14 cellular contexts compared by ENCODE assay signal in the genomic region with DNA sequence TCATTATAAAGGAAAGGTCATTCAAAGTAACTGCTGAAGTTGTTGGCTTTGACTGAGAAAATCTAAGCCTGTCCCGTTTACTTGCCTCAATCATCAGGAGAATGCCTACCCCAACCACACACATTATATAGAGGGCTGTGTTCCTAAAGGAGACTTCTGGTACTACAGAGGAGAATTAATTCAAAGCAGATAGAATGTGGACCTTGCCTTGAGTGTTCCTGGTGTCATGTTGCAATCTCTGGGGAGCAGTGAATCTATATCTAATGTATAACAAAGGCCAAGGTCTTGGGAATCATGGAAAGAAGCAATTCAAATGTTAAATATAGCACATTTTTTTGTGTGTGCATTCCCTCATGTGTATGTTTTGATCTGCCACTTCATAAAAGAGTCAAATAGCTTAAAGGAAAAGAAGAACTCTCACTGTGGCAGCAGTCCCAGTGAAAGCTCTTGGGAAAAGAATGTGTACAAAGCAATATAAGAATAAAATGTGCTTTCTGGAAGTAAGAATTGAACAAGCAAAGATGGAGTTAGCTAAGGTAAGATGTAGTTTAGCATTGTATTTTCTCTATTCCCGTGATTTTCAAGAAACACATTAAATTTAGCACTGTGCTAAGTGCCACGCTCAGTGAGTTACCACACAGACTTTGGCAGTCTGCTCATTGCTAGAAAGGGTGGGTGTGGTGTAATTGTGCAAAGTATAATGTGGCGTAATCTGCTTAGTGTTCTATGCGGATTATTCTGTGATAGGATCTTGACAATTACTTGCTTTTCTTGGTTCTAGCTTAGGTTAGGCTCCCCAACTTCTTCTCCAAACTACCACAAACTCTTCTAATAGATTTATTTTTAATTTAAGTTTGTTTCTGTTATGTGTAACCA. TPM values are rescaled to one million over a fixed set of nuclear protein-coding genes. Genes with fewer than 3 reads are reported as not detected.
DNase-seq lines count a peak whose midpoint lies in the region; ATAC-seq and TF ChIP-seq lines count a peak whose summit lies in the region.
"Had no signal": no experiment of that assay in that cellular context is flagged by ENCODE, and none has a peak within 500 bp of the region (broad histone marks: within the 10 kb centered on the region; RNA-seq: fewer than 3 reads in every experiment).

No MANE protein-coding gene starts in this region.

- no peak overlapping the region for H3K4me3 Mint-ChIP-seq in activated CD4-positive, alpha-beta T cell treated with anti-CD3 and anti-CD28 coated beads for 36 hours

- CTCF ChIA-PET in activated CD4-positive, alpha-beta T cell treated with anti-CD3 and anti-CD28 coated beads for 36 hours (lab: Charles Lee) = interaction anchor here (0.7 kb wide), 1 partner anchor 200 kb away, joined by 3 read pairs; no protein-coding TSS in a partner anchor

- ATAC-seq in GM19328 (IDR thresholded peaks at IDR 0.05; ENCODE audit: unreplicated experiment) (no peak), GM18502 (IDR thresholded peaks at IDR 0.05; ENCODE audit: poor library complexity, unreplicated experiment) (no peak)
- ATAC-seq in activated CD4-positive, alpha-beta T cell treated with anti-CD3 and anti-CD28 coated beads for 36 hours = no peak

- no peaks in the 10 kb centered on the region for H3K27me3 Mint-ChIP-seq in activated CD4-positive, alpha-beta T cell treated with anti-CD3 and anti-CD28 coated beads for 36 hours

- H3K27me3 ChIP-seq in H7 (ENCODE audit: control insufficient read depth, insufficient read depth, low read length) (no peaks in the 10 kb centered on the region), left ventricle myocardium inferior (ENCODE audit: low read depth) (no peaks in the 10 kb centered on the region)
- H3K27me3 ChIP-seq: SJSA1 had no signal

- peaks cover 9% of the 10 kb centered on the region for H3K4me1 ChIP-seq in left ventricle myocardium inferior
- H3K4me1 ChIP-seq: SJSA1 had no signal

- H3K9me3 ChIP-seq in left ventricle myocardium inferior (replicated peaks) = no peaks in the 10 kb centered on the region
- H3K9me3 ChIP-seq: SJSA1 had no signal

- peak overlapping the region; percentile 25 for H3K27ac ChIP-seq in left ventricle myocardium inferior (replicated peaks)
- H3K27ac ChIP-seq: HL-60, SJSA1 had no signal

- H3K27ac Mint-ChIP-seq in activated CD4-positive, alpha-beta T cell treated with anti-CD3 and anti-CD28 coated beads for 36 hours = no peak overlapping the region

- no peak overlapping the region for H3K4me3 ChIP-seq in H7 (ENCODE audit: insufficient read depth, low read depth, low read length)
- no peak overlapping the region for H3K4me3 ChIP-seq in left ventricle myocardium inferior
- no peak overlapping the region for H3K4me3 ChIP-seq in retinal pigment epithelial cell (ENCODE audit: low read length)
- H3K4me3 ChIP-seq: SJSA1 had no signal

- H3K36me3 ChIP-seq in H7 (replicated peaks; ENCODE audit: control insufficient read depth, insufficient read depth, low read length) = no peaks in the 10 kb centered on the region
- H3K36me3 ChIP-seq in left ventricle myocardium inferior = no peaks in the 10 kb centered on the region
- H3K36me3 ChIP-seq: SJSA1 had no signal

- H3K9me3 Mint-ChIP-seq in activated CD4-positive, alpha-beta T cell treated with anti-CD3 and anti-CD28 coated beads for 36 hours (ENCODE audit: low read depth) = no peaks in the 10 kb centered on the region

- DNase-seq in H7 = peak; percentile 26
- DNase-seq in SK-MEL-5 (ENCODE audit: low read depth, low spot score) = peak; percentile 8
- no peak for DNase-seq in left ventricle myocardium inferior
- DNase-seq in retinal pigment epithelial cell (ENCODE audit: low read depth) = peak; percentile 12
- DNase-seq in glomerular visceral epithelial cell (ENCODE audit: extremely low spot score) = no peak
- no peak for DNase-seq in activated CD4-positive, alpha-beta T cell treated with anti-CD3 and anti-CD28 coated beads for 36 hours
- DNase-seq: amniotic stem cell, GOT3, NCI-H1694 had no signal

- H3K4me1 Mint-ChIP-seq in activated CD4-positive, alpha-beta T cell treated with anti-CD3 and anti-CD28 coated beads for 36 hours = no peaks in the 10 kb centered on the region

- in situ Hi-C loops in SK-MEL-5 (cut with HindIII; ENCODE audit: low pct_unique_long_range_greater_than_20kb, low sequenced_read_pairs) = no loop called here

- H3K36me3 Mint-ChIP-seq in activated CD4-positive, alpha-beta T cell treated with anti-CD3 and anti-CD28 coated beads for 36 hours (ENCODE audit: low read depth) = no peaks in the 10 kb centered on the region

- intact Hi-C loops in left ventricle myocardium inferior (cut with micrococcal nuclease) = loop anchor here (10.0 kb wide), 1 partner anchor 199 kb away; no protein-coding TSS in a partner anchor
- intact Hi-C loops in activated CD4-positive, alpha-beta T cell treated with anti-CD3 and anti-CD28 coated beads for 36 hours (cut with DNase I, micrococcal nuclease) = no loop called here

- POLR2A ChIA-PET in activated CD4-positive, alpha-beta T cell treated with anti-CD3 and anti-CD28 coated beads for 36 hours (lab: Charles Lee) = no interaction called here

- TF ChIP-seq CTCF in left ventricle myocardium inferior (IDR thresholded peaks at IDR 0.05; ENCODE audit: borderline replicate concordance) (no peak), retinal pigment epithelial cell (conservative IDR thresholded peaks at IDR 0.05; ENCODE audit: low read depth, low read length) (no peak)

RNA-seq across cellular contexts. Expression of a gene that starts 13.7 kb away (rescaled TPM):
- total RNA-seq in H7 (2014; rRNA removed; shearing (Covaris generic)) = not detected in 2 replicates
- not detected in 2 replicates for total RNA-seq in SK-MEL-5 (2014; rRNA removed; shearing (Covaris generic))
- not detected in 2 replicates for polyA plus RNA-seq in SK-MEL-5 (2015; cell fraction: cytosol; rRNA removed)
- polyA plus RNA-seq in SK-MEL-5 (2015; cell fraction: nucleus; rRNA removed) = not detected in 2 replicates
- total RNA-seq in left ventricle myocardium inferior = not detected
- not detected for total RNA-seq in activated CD4-positive, alpha-beta T cell treated with anti-CD3 and anti-CD28 coated beads for 36 hours
- total RNA-seq: frontal cortex, SJSA1 had no signal

Comparison
In these comparisons a context has a peak if more than half of its experiments do, and no peak if none do; other contexts are left out.
1. DNase-seq: peak in H7 (single experiment), SK-MEL-5 (single experiment) and retinal pigment epithelial cell (single experiment); none in left ventricle myocardium inferior (single experiment), glomerular visceral epithelial cell (single experiment) and activated CD4-positive, alpha-beta T cell treated with anti-CD3 and anti-CD28 coated beads for 36 hours (single experiment).